In genomic region chr2:112185131-112185530, GRCh38 we compare ENCODE assay signal across 28 cellular contexts. TPM values are rescaled to one million over a fixed set of nuclear protein-coding genes. Genes with fewer than 3 reads are reported as not detected.
A peak's percentile ranks its signal among the peaks of the same experiment; 100 is the strongest.
DNase-seq lines count a peak whose midpoint lies in the region; ATAC-seq and FAIRE-seq lines count a peak whose summit lies in the region.
"Had no signal": no experiment of that assay in that cellular context is flagged by ENCODE, and none has a peak within 500 bp of the region (broad histone marks: within the 10 kb centered on the region; RNA-seq: fewer than 3 reads in every experiment).

No MANE protein-coding gene starts in this region.

- DNase-seq in activated naive CD4-positive, alpha-beta T cell treated with anti-CD3 and anti-CD28 coated beads for 36 hours, result no peak
- no peak for DNase-seq in activated naive CD4-positive, alpha-beta T cell treated with Interleukin-2 at 50 U/mL for 16 hours
- DNase-seq in CD8-positive, alpha-beta memory T cell, result no peak
- DNase-seq in effector memory CD4-positive, alpha-beta T cell, result no peak
- no peak for DNase-seq in urothelium cell line (ENCODE audit: low spot score)
- no peak for DNase-seq in nucleus accumbens (lab: John Stamatoyannopoulos, UW)
- DNase-seq: activated CD4-positive, alpha-beta T cell treated with anti-CD3 and anti-CD28 coated beads for 1 hour; caudate nucleus; cortex of kidney; erythroblast; glutamatergic neuron; HCEC 1CT; Karpas-422; mammary epithelial cell; NCI-H1417; NCI-H2081 treated with DMSO at 0.1 percent for 48 hours; NCI-H226; NCI-H748 treated with DMSO at 0.1 percent for 48 hours; nephron progenitor cell; ovary; Right ventricle myocardium superior had no signal

- H3K4me3 Mint-ChIP-seq in activated naive CD4-positive, alpha-beta T cell treated with anti-CD3 and anti-CD28 coated beads for 36 hours, result no peak overlapping the region
- peak overlapping the region in 1 of 7 donors; percentile 29 for H3K4me3 Mint-ChIP-seq in CD8-positive, alpha-beta memory T cell
- H3K4me3 Mint-ChIP-seq: B cell; nephron progenitor cell; stimulated activated memory B cell treated with anti-CD40 and anti-IgM and Interleukin-4, amounts not matched to agents 10 μg/mL and 1 μg/mL and 100 μg/mL, for 72 hours; T-helper 2 cell treated with Interferon-gamma antibody and Interleukin-4, amounts not matched to agents 5 μg/mL and 100 μg/mL, for 36 hours had no signal

- CTCF ChIA-PET in activated naive CD4-positive, alpha-beta T cell treated with anti-CD3 and anti-CD28 coated beads for 36 hours (lab: Charles Lee), result no interaction called here
- CTCF ChIA-PET in CD8-positive, alpha-beta memory T cell (lab: Charles Lee), result no interaction called here

- no peak overlapping the region for H3K4me3 ChIP-seq in CD8-positive, alpha-beta memory T cell (ENCODE audit: low read length)
- H3K4me3 ChIP-seq in effector memory CD4-positive, alpha-beta T cell (ENCODE audit: insufficient read depth, low read depth, low read length, poor library complexity, severe bottlenecking), result no peak overlapping the region
- H3K4me3 ChIP-seq: ovary had no signal

- no peaks in the 10 kb centered on the region for H3K27me3 Mint-ChIP-seq in activated naive CD4-positive, alpha-beta T cell treated with anti-CD3 and anti-CD28 coated beads for 36 hours (ENCODE audit: low read depth)
- H3K27me3 Mint-ChIP-seq in CD8-positive, alpha-beta memory T cell, result peaks cover 7 to 15% of the 10 kb centered on the region in 2 donors

- H3K36me3 Mint-ChIP-seq in activated naive CD4-positive, alpha-beta T cell treated with anti-CD3 and anti-CD28 coated beads for 36 hours (ENCODE audit: low read depth), result peaks cover 32% of the 10 kb centered on the region
- no peaks in the 10 kb centered on the region for H3K36me3 Mint-ChIP-seq in CD8-positive, alpha-beta memory T cell
- H3K36me3 Mint-ChIP-seq: stimulated activated memory B cell treated with anti-CD40 and anti-IgM and Interleukin-4, amounts not matched to agents 10 μg/mL and 1 μg/mL and 100 μg/mL, for 72 hours had no signal

- peak; percentile 35 for FAIRE-seq in urothelium cell line (lab: Jason Lieb, UNC)
- FAIRE-seq: HepG2 had no signal

- no peaks in the 10 kb centered on the region for H3K36me3 ChIP-seq in CD8-positive, alpha-beta memory T cell (ENCODE audit: insufficient read depth, low read length)
- peaks cover 8% of the 10 kb centered on the region for H3K36me3 ChIP-seq in effector memory CD4-positive, alpha-beta T cell (ENCODE audit: control insufficient read depth, insufficient read depth, low read length)
- H3K36me3 ChIP-seq: ovary had no signal

- POLR2A ChIA-PET in CD8-positive, alpha-beta memory T cell (lab: Charles Lee), result no interaction called here

- no peak overlapping the region for H3K27ac ChIP-seq in CD8-positive, alpha-beta memory T cell (ENCODE audit: low read depth, low read length)
- peak overlapping the region; percentile 38 for H3K27ac ChIP-seq in effector memory CD4-positive, alpha-beta T cell (ENCODE audit: insufficient read depth, low read length, poor library complexity, severe bottlenecking)
- H3K27ac ChIP-seq: ovary had no signal

- ATAC-seq in HG03460 (IDR thresholded peaks at IDR 0.05; ENCODE audit: unreplicated experiment), result no peak
- ATAC-seq: HepG2; Panc1; stimulated activated memory B cell treated with anti-CD40 and anti-IgM and Interleukin-4, amounts not matched to agents 10 μg/mL and 1 μg/mL and 100 μg/mL, for 72 hours had no signal

- intact Hi-C loops in activated naive CD4-positive, alpha-beta T cell treated with anti-CD3 and anti-CD28 coated beads for 36 hours (cut with micrococcal nuclease), result loop anchor here (5.0 kb wide), 2 partner anchors 48 to 987 kb away; partner anchors contain the start of genes FBLN7 and PSD4

- no peaks in the 10 kb centered on the region for H3K27me3 ChIP-seq in CD8-positive, alpha-beta memory T cell (ENCODE audit: insufficient read depth, low read length, poor library complexity, severe bottlenecking)
- no peaks in the 10 kb centered on the region for H3K27me3 ChIP-seq in effector memory CD4-positive, alpha-beta T cell (replicated peaks; ENCODE audit: control insufficient read depth, insufficient read depth, low read length, poor library complexity, severe bottlenecking)
- H3K27me3 ChIP-seq: ovary had no signal

- H3K4me1 Mint-ChIP-seq in activated naive CD4-positive, alpha-beta T cell treated with anti-CD3 and anti-CD28 coated beads for 36 hours (ENCODE audit: low read depth), result peaks cover 81% of the 10 kb centered on the region
- H3K4me1 Mint-ChIP-seq in CD8-positive, alpha-beta memory T cell, result peaks cover 31 to 48% (median 36%) of the 10 kb centered on the region in 3 donors
- H3K4me1 Mint-ChIP-seq: nephron progenitor cell had no signal

- H3K4me1 ChIP-seq in CD8-positive, alpha-beta memory T cell (ENCODE audit: insufficient read depth, low read length), result peaks cover 66% of the 10 kb centered on the region
- peaks cover 69% of the 10 kb centered on the region for H3K4me1 ChIP-seq in effector memory CD4-positive, alpha-beta T cell (ENCODE audit: control insufficient read depth, insufficient read depth, low read length, poor library complexity, severe bottlenecking)

- H3K9me3 ChIP-seq in CD8-positive, alpha-beta memory T cell (ENCODE audit: low read length), result no peaks in the 10 kb centered on the region
- H3K9me3 ChIP-seq in effector memory CD4-positive, alpha-beta T cell (ENCODE audit: control insufficient read depth, low read length), result no peaks in the 10 kb centered on the region
- H3K9me3 ChIP-seq: ovary had no signal

- no peaks in the 10 kb centered on the region for H3K9me3 Mint-ChIP-seq in activated naive CD4-positive, alpha-beta T cell treated with anti-CD3 and anti-CD28 coated beads for 36 hours
- peaks cover 0 to 2% (median 0%) of the 10 kb centered on the region in 5 donors for H3K9me3 Mint-ChIP-seq in CD8-positive, alpha-beta memory T cell
- H3K9me3 Mint-ChIP-seq: stimulated activated memory B cell treated with anti-CD40 and anti-IgM and Interleukin-4, amounts not matched to agents 10 μg/mL and 1 μg/mL and 100 μg/mL, for 72 hours; T-helper 2 cell treated with Interferon-gamma antibody and Interleukin-4, amounts not matched to agents 5 μg/mL and 100 μg/mL, for 36 hours had no signal

- peak overlapping the region; percentile 99 for H3K27ac Mint-ChIP-seq in activated naive CD4-positive, alpha-beta T cell treated with anti-CD3 and anti-CD28 coated beads for 36 hours
- H3K27ac Mint-ChIP-seq in CD8-positive, alpha-beta memory T cell, result peak overlapping the region in 5 of 8 donors; percentile 50 to 76 (median 73)
- H3K27ac Mint-ChIP-seq: B cell, nephron progenitor cell had no signal

RNA-seq across cellular contexts. Expression of gene FBLN7, which starts 46.9 kb away (rescaled TPM):
- 10 to 100 TPM; 34.5 to 39.0 TPM for total RNA-seq in activated naive CD4-positive, alpha-beta T cell treated with anti-CD3 and anti-CD28 coated beads for 36 hours
- 1 to 10 TPM; 2.1 to 2.2 TPM for total RNA-seq in CD8-positive, alpha-beta memory T cell
- polyA plus RNA-seq in CD8-positive, alpha-beta memory T cell, result 1.4 TPM
- total RNA-seq: G401 had no signal

Comparison
In these comparisons a context has a peak if more than half of its experiments do, and no peak if none do; other contexts are left out.
1. RNA of gene FBLN7, which starts 46.9 kb away (total RNA-seq): 34.5 to 39.0 TPM in activated naive CD4-positive, alpha-beta T cell treated with anti-CD3 and anti-CD28 coated beads for 36 hours; 2.1 to 2.2 TPM in CD8-positive, alpha-beta memory T cell; every median in the first group is over 10 times any median in the second.